22 cellular contexts compared by ENCODE assay signal in the genomic region with DNA sequence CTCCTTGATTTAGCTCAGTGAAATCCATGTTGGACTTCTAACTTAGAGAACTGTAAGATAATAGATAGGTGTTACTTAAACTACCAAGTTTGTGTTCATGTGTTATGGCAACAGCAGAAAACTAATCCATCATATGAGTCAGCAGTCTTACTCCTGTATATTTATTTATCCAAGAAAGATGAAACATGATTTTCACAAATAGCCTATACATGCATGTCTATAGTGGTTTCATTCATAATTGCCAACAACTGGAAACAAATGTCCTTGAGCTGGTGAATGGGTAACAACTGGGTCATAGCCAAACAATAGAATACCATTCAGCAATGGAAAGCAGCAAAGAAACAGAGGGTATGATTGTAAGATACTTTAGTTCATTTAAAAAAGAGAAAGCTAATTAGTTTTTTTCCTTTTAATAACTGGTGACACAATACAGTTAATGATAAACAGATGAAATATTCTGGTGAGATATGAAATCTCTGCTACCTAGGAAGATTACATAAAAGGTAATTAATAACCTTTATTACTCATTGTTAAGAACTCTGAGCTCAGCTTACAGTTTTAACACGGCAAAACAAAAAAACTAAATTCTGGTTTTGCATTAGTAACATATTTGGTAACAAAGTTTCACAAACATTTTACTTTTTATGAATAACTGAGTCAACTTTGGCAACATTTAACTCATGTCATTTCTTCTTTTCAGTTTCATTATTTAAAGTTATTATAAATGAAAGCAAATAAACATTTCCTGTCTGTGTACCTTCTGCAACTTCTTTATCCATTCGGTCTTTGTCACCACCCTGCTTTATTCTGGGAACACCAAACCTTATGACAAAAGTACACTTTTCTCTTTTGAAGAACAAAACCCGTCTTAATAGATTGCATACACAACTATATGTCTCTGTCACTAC.
DNase-seq lines count a peak whose midpoint lies in the region; ATAC-seq and TF ChIP-seq lines count a peak whose summit lies in the region.
"Had no signal": no experiment of that assay in that cellular context is flagged by ENCODE, and none has a peak within 500 bp of the region (broad histone marks: within the 10 kb centered on the region; RNA-seq: fewer than 3 reads in every experiment).

No MANE protein-coding gene starts in this region.

- H2AK5ac ChIP-seq in mesenchymal stem cell (ENCODE audit: low read length, severe bottlenecking): no peak overlapping the region

- H2AFZ ChIP-seq in mammary epithelial cell (ENCODE audit: low read depth, low read length): no peak overlapping the region
- no peak overlapping the region for H2AFZ ChIP-seq in mesenchymal stem cell (ENCODE audit: low read depth, low read length)
- H2AFZ ChIP-seq in GM23338: no peak overlapping the region

- H3K27ac Mint-ChIP-seq in GM23338: no peak overlapping the region
- H3K27ac Mint-ChIP-seq in stimulated activated naive B cell treated with anti-CD40 and anti-IgM and Interleukin-4, amounts not matched to agents 10 μg/mL and 1 μg/mL and 100 μg/mL, for 72 hours: no peak overlapping the region
- H3K27ac Mint-ChIP-seq: activated CD4-positive, alpha-beta T cell treated with anti-CD3 and anti-CD28 coated beads, Interleukin-2, amount 10 ng/mL, durations not matched to agents 24 days and 14 days; activated naive CD4-positive, alpha-beta T cell treated with anti-CD3 and anti-CD28 coated beads, Interleukin-2, amount 10 ng/mL, durations not matched to agents 7 days and 5 days; activated T-cell treated with anti-CD3 and anti-CD28 coated beads, Interleukin-2, amount 50 U/mL, for 72 hours; T-helper 17 cell had no signal

- no peak overlapping the region for H3K18ac ChIP-seq in mesenchymal stem cell (ENCODE audit: low read depth in 1 of 2, low read length in 2 of 2)

- H3K27ac ChIP-seq in mammary epithelial cell (ENCODE audit: insufficient read depth, low read depth, low read length): no peak overlapping the region
- H3K27ac ChIP-seq in mesenchymal stem cell (ENCODE audit: low read length, poor library complexity, severe bottlenecking): no peak overlapping the region
- H3K27ac ChIP-seq in GM23338 (ENCODE audit: low read depth): no peak overlapping the region
- H3K27ac ChIP-seq: BLaER1 treated with 17β-estradiol and CSF1 and Interleukin-3, amounts not matched to agents 10 nM and 100 nM; gastroesophageal sphincter; VCaP had no signal

- H2BK120ac ChIP-seq in mesenchymal stem cell (ENCODE audit: low read depth, low read length): no peak overlapping the region

- peak; percentile 4 for DNase-seq in Daoy (ENCODE audit: low read depth)
- peak; percentile 14 for DNase-seq in mammary epithelial cell
- peak; percentile 2 for DNase-seq in mesenchymal stem cell
- no peak for DNase-seq in GM23338 (ENCODE audit: low spot score)
- DNase-seq in stimulated activated naive B cell treated with anti-CD40 and anti-IgM and Interleukin-4, amounts not matched to agents 10 μg/mL and 1 μg/mL and 100 μg/mL, for 72 hours: no peak
- no peak for DNase-seq in NCI-H748 (lab: John Stamatoyannopoulos, UW; ENCODE audit: unreplicated experiment)
- DNase-seq: activated CD4-positive, alpha-beta T cell treated with anti-CD3 and anti-CD28 coated beads, Interleukin-2, amount 10 ng/mL, durations not matched to agents 24 days and 14 days; activated naive CD4-positive, alpha-beta T cell treated with anti-CD3 and anti-CD28 coated beads, Interleukin-2, amount 10 ng/mL, durations not matched to agents 7 days and 5 days; activated T-cell treated with anti-CD3 and anti-CD28 coated beads, Interleukin-2, amount 50 U/mL, for 72 hours; anterior cingulate cortex; erythroblast; GF-D8; left colon; NCI-H2081 treated with DMSO at 0.1 percent for 48 hours; NCI-H524 treated with DMSO at 0.1 percent for 48 hours; T-helper 17 cell had no signal

- peaks cover under 1% of the 10 kb centered on the region; the same call in 1 of the 2 replicates for H3K9me2 ChIP-seq in GM23338 (ENCODE audit: insufficient read depth)

- H3K4me1 Mint-ChIP-seq in GM23338: peaks cover 20% of the 10 kb centered on the region
- H3K4me1 Mint-ChIP-seq in stimulated activated naive B cell treated with anti-CD40 and anti-IgM and Interleukin-4, amounts not matched to agents 10 μg/mL and 1 μg/mL and 100 μg/mL, for 72 hours: no peaks in the 10 kb centered on the region
- H3K4me1 Mint-ChIP-seq: activated CD4-positive, alpha-beta T cell treated with anti-CD3 and anti-CD28 coated beads, Interleukin-2, amount 10 ng/mL, durations not matched to agents 24 days and 14 days; activated naive CD4-positive, alpha-beta T cell treated with anti-CD3 and anti-CD28 coated beads, Interleukin-2, amount 10 ng/mL, durations not matched to agents 7 days and 5 days; central memory CD8-positive, alpha-beta T cell; T-helper 17 cell had no signal

- H3K36me3 Mint-ChIP-seq in GM23338 (ENCODE audit: low read depth): no peaks in the 10 kb centered on the region
- no peaks in the 10 kb centered on the region for H3K36me3 Mint-ChIP-seq in stimulated activated naive B cell treated with anti-CD40 and anti-IgM and Interleukin-4, amounts not matched to agents 10 μg/mL and 1 μg/mL and 100 μg/mL, for 72 hours
- H3K36me3 Mint-ChIP-seq: activated naive CD4-positive, alpha-beta T cell treated with anti-CD3 and anti-CD28 coated beads, Interleukin-2, amount 10 ng/mL, durations not matched to agents 7 days and 5 days had no signal

- H3K36me3 ChIP-seq in mammary epithelial cell (ENCODE audit: insufficient read depth, low read length) (no peaks in the 10 kb centered on the region), mesenchymal stem cell (ENCODE audit: control insufficient read depth in 1 of 2, insufficient read depth in 2 of 2, low read depth in 1 of 2, low read length in 2 of 2) (no peaks in the 10 kb centered on the region), GM23338 (ENCODE audit: insufficient read depth) (no peaks in the 10 kb centered on the region)
- H3K36me3 ChIP-seq: BLaER1 treated with 17β-estradiol and CSF1 and Interleukin-3, amounts not matched to agents 10 nM and 100 nM; gastroesophageal sphincter had no signal

- H3K27me3 ChIP-seq in mammary epithelial cell (ENCODE audit: insufficient read depth, low read length): peaks cover 2% of the 10 kb centered on the region
- H3K27me3 ChIP-seq in mesenchymal stem cell (ENCODE audit: control insufficient read depth in 1 of 2, insufficient read depth in 1 of 2, low read length in 2 of 2): no peaks in the 10 kb centered on the region
- H3K27me3 ChIP-seq in GM23338 (ENCODE audit: insufficient read depth): no peaks in the 10 kb centered on the region
- H3K27me3 ChIP-seq: BLaER1 treated with 17β-estradiol and CSF1 and Interleukin-3, amounts not matched to agents 10 nM and 100 nM; gastroesophageal sphincter had no signal

- no peaks in the 10 kb centered on the region for H3K9me3 Mint-ChIP-seq in GM23338
- H3K9me3 Mint-ChIP-seq in stimulated activated naive B cell treated with anti-CD40 and anti-IgM and Interleukin-4, amounts not matched to agents 10 μg/mL and 1 μg/mL and 100 μg/mL, for 72 hours: peaks cover 2 to 6% of the 10 kb centered on the region in 2 donors
- H3K9me3 Mint-ChIP-seq: activated naive CD4-positive, alpha-beta T cell treated with anti-CD3 and anti-CD28 coated beads, Interleukin-2, amount 10 ng/mL, durations not matched to agents 7 days and 5 days had no signal

- no peak overlapping the region for H3K4me3 ChIP-seq in mammary epithelial cell (replicated peaks in 1 of 3; ENCODE audit: insufficient read depth in 1 of 3, low read depth in 2 of 3, low read length in 3 of 3)
- no peak overlapping the region for H3K4me3 ChIP-seq in mesenchymal stem cell (ENCODE audit: insufficient read depth in 1 of 2, low read depth in 1 of 2, low read length in 2 of 2)
- no peak overlapping the region for H3K4me3 ChIP-seq in GM23338
- H3K4me3 ChIP-seq: BLaER1 treated with 17β-estradiol and CSF1 and Interleukin-3, amounts not matched to agents 10 nM and 100 nM; gastroesophageal sphincter had no signal

- 38% methylated on average over 3 of the region's 3 CpGs for WGBS in mammary epithelial cell (ENCODE audit: low coverage, missing lambda C conversion rate)
- WGBS in mesenchymal stem cell: 85% methylated on average over 2 of the region's 3 CpGs

- no peak overlapping the region for H2BK12ac ChIP-seq in mesenchymal stem cell (ENCODE audit: low read length in 2 of 2)

- no peak overlapping the region for H3K4ac ChIP-seq in mesenchymal stem cell (ENCODE audit: low read depth in 1 of 2, low read length in 2 of 2)

- H2BK5ac ChIP-seq in mesenchymal stem cell (ENCODE audit: low read depth, low read length, poor library complexity, severe bottlenecking): no peak overlapping the region

- no peak overlapping the region for H3K14ac ChIP-seq in mesenchymal stem cell (ENCODE audit: low read length in 2 of 2)

- H2BK15ac ChIP-seq in mesenchymal stem cell (ENCODE audit: low read depth, poor library complexity, severe bottlenecking): no peak overlapping the region

- H4K20me1 ChIP-seq in mammary epithelial cell (ENCODE audit: insufficient read depth, low read length) (no peaks in the 10 kb centered on the region), GM23338 (replicated peaks; ENCODE audit: insufficient read depth) (no peaks in the 10 kb centered on the region)
- H4K20me1 ChIP-seq: BLaER1 treated with 17β-estradiol and CSF1 and Interleukin-3, amounts not matched to agents 10 nM and 100 nM had no signal

- H3K4me3 Mint-ChIP-seq in GM23338: no peak overlapping the region
- no peak overlapping the region for H3K4me3 Mint-ChIP-seq in stimulated activated naive B cell treated with anti-CD40 and anti-IgM and Interleukin-4, amounts not matched to agents 10 μg/mL and 1 μg/mL and 100 μg/mL, for 72 hours
- H3K4me3 Mint-ChIP-seq: activated CD4-positive, alpha-beta T cell treated with anti-CD3 and anti-CD28 coated beads, Interleukin-2, amount 10 ng/mL, durations not matched to agents 24 days and 14 days; activated naive CD4-positive, alpha-beta T cell treated with anti-CD3 and anti-CD28 coated beads, Interleukin-2, amount 10 ng/mL, durations not matched to agents 7 days and 5 days; activated T-cell treated with anti-CD3 and anti-CD28 coated beads, Interleukin-2, amount 50 U/mL, for 72 hours; central memory CD8-positive, alpha-beta T cell; T-helper 17 cell had no signal

- H3K79me1 ChIP-seq in mesenchymal stem cell (replicated peaks; ENCODE audit: low read length, poor library complexity, severe bottlenecking): no peaks in the 10 kb centered on the region

- H3F3A ChIP-seq in GM23338 (replicated peaks; ENCODE audit: low read depth): no peaks in the 10 kb centered on the region

- H3K79me2 ChIP-seq in mammary epithelial cell (ENCODE audit: insufficient read depth, low read length) (no peaks in the 10 kb centered on the region), GM23338 (replicated peaks; ENCODE audit: insufficient read depth) (no peaks in the 10 kb centered on the region)

- BruUV-seq in mammary epithelial cell (replicated peaks; lab: Mats Ljungman, UMichigan): no TSS peak

- H3K4me2 ChIP-seq in mammary epithelial cell (ENCODE audit: insufficient read depth, low read depth, low read length) (no peak overlapping the region), mesenchymal stem cell (ENCODE audit: low read length, poor library complexity, severe bottlenecking) (no peak overlapping the region), GM23338 (no peak overlapping the region)
- H3K4me2 ChIP-seq: BLaER1 treated with 17β-estradiol and CSF1 and Interleukin-3, amounts not matched to agents 10 nM and 100 nM had no signal

- no peak overlapping the region for H3K9ac ChIP-seq in mammary epithelial cell (ENCODE audit: insufficient read depth, low read length)
- H3K9ac ChIP-seq in mesenchymal stem cell (ENCODE audit: low read length): no peak overlapping the region
- H3K9ac ChIP-seq: BLaER1 treated with 17β-estradiol and CSF1 and Interleukin-3, amounts not matched to agents 10 nM and 100 nM had no signal

- no peaks in the 10 kb centered on the region for H3K9me3 ChIP-seq in mammary epithelial cell (replicated peaks; ENCODE audit: insufficient read depth, low read length)
- H3K9me3 ChIP-seq in mesenchymal stem cell (ENCODE audit: control insufficient read depth, low read length): peaks cover 3% of the 10 kb centered on the region
- H3K9me3 ChIP-seq: BLaER1 treated with 17β-estradiol and CSF1 and Interleukin-3, amounts not matched to agents 10 nM and 100 nM; gastroesophageal sphincter had no signal

- CTCF ChIA-PET in mammary epithelial cell (lab: Charles Lee; ENCODE audit: low non-redundant PET): no interaction called here

- TF ChIP-seq CTCF in mammary epithelial cell (conservative IDR thresholded peaks at IDR 0.05 in 1 of 2, IDR thresholded peaks at IDR 0.05 in 1 of 2; ENCODE audit: extremely low read depth in 1 of 2, insufficient read depth in 1 of 2, low read depth in 1 of 2, low read length in 2 of 2) (no peak), GM23338 (conservative IDR thresholded peaks at IDR 0.05; ENCODE audit: low read depth in 2 of 2) (no peak)

- dilution Hi-C loops in mammary epithelial cell (cut with HindIII; ENCODE audit: low sequenced_read_pairs): no loop called here

- peak; percentile 54 for ATAC-seq in HG03432 (IDR thresholded peaks at IDR 0.05; ENCODE audit: unreplicated experiment)
- ATAC-seq in GM23338: no peak
- no peak for ATAC-seq in stimulated activated naive B cell treated with anti-CD40 and anti-IgM and Interleukin-4, amounts not matched to agents 10 μg/mL and 1 μg/mL and 100 μg/mL, for 72 hours (replicated peaks)
- ATAC-seq: activated T-cell treated with anti-CD3 and anti-CD28 coated beads, Interleukin-2, amount 50 U/mL, for 72 hours; gastroesophageal sphincter; HCT116; left colon; T-helper 17 cell had no signal

- in situ Hi-C loops in mammary epithelial cell (cut with MboI; ENCODE audit: low sequenced_read_pairs in 2 of 2): no loop called here

- no peak overlapping the region for H4K91ac ChIP-seq in mesenchymal stem cell (ENCODE audit: low read length)

- H3K4me1 ChIP-seq in mammary epithelial cell (ENCODE audit: insufficient read depth, low read length) (no peaks in the 10 kb centered on the region), mesenchymal stem cell (ENCODE audit: control insufficient read depth, insufficient read depth, low read depth, low read length) (no peaks in the 10 kb centered on the region), GM23338 (ENCODE audit: insufficient read depth) (peaks cover 13% of the 10 kb centered on the region)
- H3K4me1 ChIP-seq: gastroesophageal sphincter had no signal

- no peaks in the 10 kb centered on the region for H3K27me3 Mint-ChIP-seq in GM23338 (ENCODE audit: insufficient read depth, low read depth, poor library complexity)
- H3K27me3 Mint-ChIP-seq in stimulated activated naive B cell treated with anti-CD40 and anti-IgM and Interleukin-4, amounts not matched to agents 10 μg/mL and 1 μg/mL and 100 μg/mL, for 72 hours: no peaks in the 10 kb centered on the region
- H3K27me3 Mint-ChIP-seq: activated CD4-positive, alpha-beta T cell treated with anti-CD3 and anti-CD28 coated beads, Interleukin-2, amount 10 ng/mL, durations not matched to agents 24 days and 14 days; activated naive CD4-positive, alpha-beta T cell treated with anti-CD3 and anti-CD28 coated beads, Interleukin-2, amount 10 ng/mL, durations not matched to agents 7 days and 5 days; central memory CD8-positive, alpha-beta T cell; T-helper 17 cell had no signal

- H4K8ac ChIP-seq in mesenchymal stem cell (ENCODE audit: low read length): no peak overlapping the region

- H3K23ac ChIP-seq in mesenchymal stem cell (ENCODE audit: low read length in 2 of 2): no peak overlapping the region

- intact Hi-C loops in mammary epithelial cell (cut with micrococcal nuclease): no loop called here

Comparison
In these comparisons a context has a peak if more than half of its experiments do, and no peak if none do; other contexts are left out.
1. DNase-seq: peak in Daoy (single experiment), mammary epithelial cell (single experiment) and mesenchymal stem cell (single experiment); none in GM23338 (single experiment), stimulated activated naive B cell treated with anti-CD40 and anti-IgM and Interleukin-4, amounts not matched to agents 10 μg/mL and 1 μg/mL and 100 μg/mL, for 72 hours (single experiment) and NCI-H748 (single experiment).